In the genomic region with DNA sequence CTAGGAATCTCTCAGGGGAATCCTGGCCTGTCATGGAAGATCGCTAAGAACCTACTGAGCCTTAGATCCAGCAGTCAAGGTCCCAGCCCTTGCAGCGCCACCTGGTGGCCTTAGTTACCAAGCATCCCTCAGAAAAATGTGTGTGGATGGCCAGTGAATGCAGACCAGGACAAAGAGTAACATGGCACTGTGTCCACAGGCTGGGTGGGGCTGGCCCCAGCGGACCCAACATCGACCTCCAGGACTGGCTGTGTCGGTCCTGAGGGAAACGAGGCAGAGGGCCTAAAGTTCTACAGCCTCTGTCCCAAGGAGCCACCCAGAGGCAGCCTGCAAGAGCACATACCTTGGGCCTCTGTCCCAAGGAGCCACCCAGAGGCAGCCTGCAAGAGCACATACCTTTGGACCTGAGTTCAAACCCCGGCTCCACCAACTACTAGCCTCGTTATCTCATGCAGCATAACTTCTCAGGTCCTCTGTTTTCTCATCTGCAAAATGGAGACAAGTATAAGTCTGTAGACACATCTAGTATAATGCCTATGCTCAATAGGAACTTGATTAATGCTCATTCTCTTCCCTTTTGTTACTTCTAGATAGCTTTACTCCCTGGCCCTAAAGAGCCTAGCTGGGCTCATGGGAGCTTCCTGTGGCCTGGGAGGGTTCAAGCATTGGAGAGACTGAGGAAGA, we compare ENCODE assay signal across 8 cellular contexts. TPM values are rescaled to one million over a fixed set of nuclear protein-coding genes. Genes with fewer than 3 reads are reported as not detected.
DNase-seq lines count a peak whose midpoint lies in the region; ATAC-seq and TF ChIP-seq lines count a peak whose summit lies in the region.

No MANE protein-coding gene starts in this region.

- TF ChIP-seq CTCF in LNCAP (IDR thresholded peaks at IDR 0.05) = peak; percentile 83
- peak; percentile 96 for TF ChIP-seq CTCF in fibroblast of villous mesenchyme (IDR thresholded peaks at IDR 0.05; ENCODE audit: insufficient read depth, low read depth, low read length)
- TF ChIP-seq CTCF in neutrophil (IDR thresholded peaks at IDR 0.05) = peak; percentile 65
- TF ChIP-seq CTCF in suprapubic skin (IDR thresholded peaks at IDR 0.05) = peak; percentile 56 to 81

- DNase-seq in DMS53 treated with DMSO at 0.1 percent for 48 hours (lab: John Stamatoyannopoulos, UW; ENCODE audit: unreplicated experiment) (peak; percentile 49), RPMI7951 (ENCODE audit: low read depth) (peak; percentile 76), activated T-helper 1 cell treated with Interleukin-2 at 50 U/mL for 16 hours (ENCODE audit: low read depth) (peak; percentile 51), fibroblast of villous mesenchyme (ENCODE audit: low read depth) (peak; percentile 74), suprapubic skin (ENCODE audit: low spot score in 2 of 2) (peak; percentile 83 to 89)

- H3K27me3 ChIP-seq in neutrophil = no peaks in the 10 kb centered on the region
- no peaks in the 10 kb centered on the region for H3K27me3 ChIP-seq in suprapubic skin

- TF ChIP-seq POLR2A in suprapubic skin (IDR thresholded peaks at IDR 0.05) = no peak

- H3K36me3 ChIP-seq in neutrophil (no peaks in the 10 kb centered on the region), suprapubic skin (no peaks in the 10 kb centered on the region)

- no peaks in the 10 kb centered on the region for H3K9me3 ChIP-seq in neutrophil
- H3K9me3 ChIP-seq in suprapubic skin = no peaks in the 10 kb centered on the region

- 48% methylated on average over 8 of the region's 8 CpGs for WGBS in suprapubic skin

- peaks cover 33 to 43% of the 10 kb centered on the region in 2 experiments for H3K4me1 ChIP-seq in neutrophil (ENCODE audit: control insufficient read depth in 1 of 2, insufficient read depth in 1 of 2, low read depth in 1 of 2, low read length in 1 of 2)
- peaks cover 12% of the 10 kb centered on the region for H3K4me1 ChIP-seq in suprapubic skin

- no peak for TF ChIP-seq EP300 in suprapubic skin (IDR thresholded peaks at IDR 0.05)

- no peak for ATAC-seq in HG03565 (IDR thresholded peaks at IDR 0.05; ENCODE audit: unreplicated experiment)

- no peak overlapping the region for H3K4me3 ChIP-seq in fibroblast of villous mesenchyme (ENCODE audit: low read depth, low read length)
- H3K4me3 ChIP-seq in neutrophil (ENCODE audit: low read depth in 1 of 2, low read length in 1 of 2) = no peak overlapping the region
- no peak overlapping the region for H3K4me3 ChIP-seq in suprapubic skin

- H3K27ac ChIP-seq in neutrophil (peak overlapping the region; percentile 20), suprapubic skin (no peak overlapping the region)

RNA-seq across cellular contexts. Expression of a gene that starts 57.5 kb away (rescaled TPM):
- 39.5 and 45.9 TPM in 2 replicates for total RNA-seq in RPMI7951 (2014; rRNA removed; shearing (Covaris generic))
- 71.2 and 88.9 TPM in 2 replicates for total RNA-seq in fibroblast of villous mesenchyme
- 100 to 1,000 TPM in 3 of 4 donors, 10 to 100 TPM in 1; 74.2 to 155 (median 112) TPM for total RNA-seq in suprapubic skin
